3 cellular contexts compared by ENCODE assay signal in genomic region chr4:157678478-157678877, GRCh38.
"Had no signal": no experiment of that assay in that cellular context is flagged by ENCODE, and none has a peak within 500 bp of the region (broad histone marks: within the 10 kb centered on the region; RNA-seq: fewer than 3 reads in every experiment).

No MANE protein-coding gene starts in this region.

- H3K4me3 ChIP-seq: GM12878 had no signal

- ATAC-seq: GM12878 had no signal

- DNase-seq: GDM1, GF-D8 had no signal
